Comparison of ENCODE assay signal across 19 cellular contexts in the genomic region with DNA sequence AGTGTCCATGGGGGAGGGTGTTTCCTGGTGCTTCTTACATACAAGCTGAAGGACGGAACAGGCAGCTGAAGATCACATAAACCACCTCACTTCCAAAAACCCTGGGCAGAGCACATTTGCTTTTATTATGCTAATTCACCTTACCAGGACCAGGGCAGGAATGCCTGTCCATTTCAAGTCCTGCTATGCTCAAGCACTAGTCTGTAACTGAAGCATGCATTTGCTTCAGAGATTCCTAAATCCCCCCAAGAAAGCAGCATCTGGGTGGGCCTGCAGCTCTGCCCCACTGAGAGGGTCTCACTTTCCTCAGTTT.
"Had no signal": no experiment of that assay in that cellular context is flagged by ENCODE, and none has a peak within 500 bp of the region (broad histone marks: within the 10 kb centered on the region; RNA-seq: fewer than 3 reads in every experiment).

No MANE protein-coding gene starts in this region.

- H3K36me3 ChIP-seq: heart left ventricle, pancreas, stomach, thoracic aorta, transverse colon had no signal

- H3K4me3 Mint-ChIP-seq: naive thymus-derived CD8-positive, alpha-beta T cell had no signal

- ATAC-seq: heart left ventricle; left lobe of liver; naive thymus-derived CD8-positive, alpha-beta T cell; right cardiac atrium had no signal

- H3K9me3 Mint-ChIP-seq: naive thymus-derived CD8-positive, alpha-beta T cell had no signal

- H3K27ac ChIP-seq: pancreas, thoracic aorta had no signal

- DNase-seq: cortex of kidney; dorsolateral prefrontal cortex; effector CD8-positive, alpha-beta T cell; heart left ventricle; hippocampal formation; islet precursor cell; mammary epithelial cell; naive thymus-derived CD8-positive, alpha-beta T cell; occipital lobe; pancreas; stimulated activated CD4-positive, alpha-beta T cell treated with anti-CD3 and anti-CD28 coated beads, Interleukin-12 subunit alpha, Interleukin-12 subunit beta, amount 100 ng/mL, for 4 hours; stimulated activated naive CD4-positive, alpha-beta T cell had no signal

- H3K9me3 ChIP-seq: heart left ventricle, mucosa of descending colon, pancreas, stomach, thoracic aorta, transverse colon had no signal

- H3K27me3 Mint-ChIP-seq: naive thymus-derived CD8-positive, alpha-beta T cell had no signal

- H3K36me3 Mint-ChIP-seq: naive thymus-derived CD8-positive, alpha-beta T cell had no signal

- H3K27me3 ChIP-seq: heart left ventricle, pancreas had no signal

- H3K27ac Mint-ChIP-seq: progenitor cell of endocrine pancreas had no signal

- H3K4me3 ChIP-seq: dorsolateral prefrontal cortex, heart left ventricle, mucosa of descending colon, pancreas, stomach, thoracic aorta, transverse colon had no signal
